In the genomic region with DNA sequence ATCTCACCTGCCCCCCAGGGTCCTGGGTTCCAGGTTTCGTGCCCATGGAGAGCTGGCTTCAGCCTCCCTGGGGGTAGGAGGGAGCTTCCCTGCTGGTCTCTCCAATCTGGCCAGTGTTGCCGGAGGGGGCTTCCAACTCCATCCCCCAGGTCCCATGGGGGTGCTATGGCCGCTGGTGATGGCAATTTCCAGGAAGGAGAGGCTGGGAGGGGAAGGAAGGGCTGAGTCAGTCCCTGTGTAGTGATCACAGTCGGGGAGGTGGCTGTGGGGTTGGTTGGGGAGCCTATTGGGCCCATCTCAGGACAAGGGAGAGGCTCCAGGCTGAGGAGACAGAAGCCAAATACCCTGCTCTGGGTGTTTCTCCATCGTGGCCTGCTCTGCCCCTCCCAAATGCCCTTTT, we compare ENCODE assay signal across 1 cellular context.
TF ChIP-seq lines count a peak whose summit lies in the region.

No MANE protein-coding gene starts in this region.

TF ChIP-seq in A549, 52 proteins besides CTCF, POLR2A, EP300 and RAD21 (continued from another document):
- TF ChIP-seq, protein P1, sequence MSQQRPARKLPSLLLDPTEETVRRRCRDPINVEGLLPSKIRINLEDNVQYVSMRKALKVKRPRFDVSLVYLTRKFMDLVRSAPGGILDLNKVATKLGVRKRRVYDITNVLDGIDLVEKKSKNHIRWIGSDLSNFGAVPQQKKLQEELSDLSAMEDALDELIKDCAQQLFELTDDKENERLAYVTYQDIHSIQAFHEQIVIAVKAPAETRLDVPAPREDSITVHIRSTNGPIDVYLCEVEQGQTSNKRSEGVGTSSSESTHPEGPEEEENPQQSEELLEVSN (IDR thresholded peaks at IDR 0.05; ENCODE audit: borderline replicate concordance, low read depth), result no peak
TF ChIP-seq in A549: peak in this region for 0.
